Comparison of ENCODE assay signal across 31 cellular contexts in the genomic region with DNA sequence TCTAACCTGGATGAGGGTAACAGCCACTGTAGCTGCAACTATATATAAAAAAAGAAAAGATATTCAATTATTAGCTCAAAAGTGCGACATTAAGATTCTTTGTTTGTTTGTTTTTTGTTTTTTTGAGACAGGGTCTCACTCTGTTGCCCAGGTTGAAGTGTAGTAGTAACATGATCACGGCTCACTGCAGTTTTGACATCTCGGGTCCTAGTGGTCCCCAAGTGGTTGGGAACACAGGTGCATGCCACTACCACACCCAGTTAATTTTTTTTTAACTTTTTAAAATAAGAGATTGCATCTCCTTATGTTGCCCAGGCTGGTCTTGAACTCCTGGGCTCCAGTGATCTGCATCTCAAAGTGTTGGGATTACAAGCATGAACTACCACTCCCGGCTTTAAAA.
A peak's percentile ranks its signal among the peaks of the same experiment; 100 is the strongest.
DNase-seq lines count a peak whose midpoint lies in the region; ATAC-seq and TF ChIP-seq lines count a peak whose summit lies in the region.
"Had no signal": no experiment of that assay in that cellular context is flagged by ENCODE, and none has a peak within 500 bp of the region (broad histone marks: within the 10 kb centered on the region; RNA-seq: fewer than 3 reads in every experiment).

No MANE protein-coding gene starts in this region.

- CTCF ChIA-PET in HEK293T (lab: Yijun Ruan, JAX) = no interaction called here

- H3K36me3 ChIP-seq in gastrocnemius medialis (peaks cover 0 to 15% of the 10 kb centered on the region in 2 donors), WERI-Rb-1 (no peaks in the 10 kb centered on the region)
- H3K36me3 ChIP-seq: left lung, SJSA1, thoracic aorta had no signal

- TF ChIP-seq POLR2A in gastrocnemius medialis (IDR thresholded peaks at IDR 0.05) = no peak

- H3K27ac ChIP-seq in gastrocnemius medialis (peak overlapping the region; percentile 84 to 90 (median 87)), WERI-Rb-1 (no peak overlapping the region)
- H3K27ac ChIP-seq: coronary artery, left lung, parathyroid adenoma, RWPE1, SJSA1, thoracic aorta, VCaP had no signal

- in situ Hi-C loops in gastrocnemius medialis (cut with MboI; ENCODE audit: low sequenced_read_pairs in 4 of 4) = loop anchor here in 1 of 4 donors (10.0 kb wide), 1 partner anchor 64 kb away; the partner anchor contains the start of gene MEF2C

- DNase-seq in NAMALWA (ENCODE audit: low spot score) = peak; percentile 41
- DNase-seq in gastrocnemius medialis = no peak
- DNase-seq in WERI-Rb-1 = no peak
- DNase-seq in HEK293T (ENCODE audit: extremely low spot score) = no peak
- DNase-seq: activated CD4-positive, alpha-beta T cell treated with anti-CD3 and anti-CD28 coated beads, Interleukin-2, amount 10 ng/mL, durations not matched to agents 7 days and 5 days; activated naive CD8-positive, alpha-beta T cell treated with anti-CD3 and anti-CD28 coated beads, Interleukin-2, amount 50 U/mL, for 24 hours; activated T-cell treated with anti-CD3 and anti-CD28 coated beads, Interleukin-2, amount 50 U/mL, for 24 hours; AML-193; effector memory CD4-positive, alpha-beta T cell; erythroblast; glutamatergic neuron; HCEC 1CT; left lung; mesendoderm; NCI-H1092; NCI-H1694; NCI-H446 treated with DMSO at 0.1 percent for 48 hours; NCI-H82; right cardiac atrium; T1000 had no signal

- H3K4me3 ChIP-seq in GM08714 (ENCODE audit: low read length) (peak overlapping the region; percentile 46), gastrocnemius medialis (no peak overlapping the region), WERI-Rb-1 (ENCODE audit: low read depth, low read length) (no peak overlapping the region)
- H3K4me3 ChIP-seq: coronary artery, left lung, SJSA1, smooth muscle cell, thoracic aorta had no signal

- POLR2A ChIA-PET in HEK293T (lab: Yijun Ruan, JAX) = no interaction called here

- H3K9me3 ChIP-seq in gastrocnemius medialis (no peaks in the 10 kb centered on the region), WERI-Rb-1 (ENCODE audit: severe bottlenecking) (no peaks in the 10 kb centered on the region)
- H3K9me3 ChIP-seq: left lung, SJSA1, thoracic aorta had no signal

- H3K4me1 ChIP-seq in gastrocnemius medialis = peaks cover 84 to 94% of the 10 kb centered on the region in 2 donors
- H3K4me1 ChIP-seq: parathyroid adenoma had no signal

- no peak for TF ChIP-seq CTCF in gastrocnemius medialis (IDR thresholded peaks at IDR 0.05 in 4 of 5, conservative IDR thresholded peaks at IDR 0.05 in 1 of 5)
- TF ChIP-seq CTCF in WERI-Rb-1 (IDR thresholded peaks at IDR 0.05; ENCODE audit: low read depth, low read length) = no peak

- intact Hi-C loops in gastrocnemius medialis (cut with DNase I; ENCODE audit: low total_unique reads) = no loop called here

- ATAC-seq in GM18909 (IDR thresholded peaks at IDR 0.05; ENCODE audit: poor library complexity, unreplicated experiment) (peak; percentile 41), gastrocnemius medialis (no peak), GM18858 (IDR thresholded peaks at IDR 0.05; ENCODE audit: unreplicated experiment) (no peak)
- ATAC-seq in activated CD4-positive, CD25-positive, alpha-beta regulatory T cell treated with anti-CD3 and anti-CD28 coated beads, Interleukin-2, amount 50 U/mL, for 24 hours = no peak
- ATAC-seq: activated naive CD8-positive, alpha-beta T cell treated with anti-CD3 and anti-CD28 coated beads, Interleukin-2, amount 50 U/mL, for 24 hours; left lung; right cardiac atrium had no signal

- no peaks in the 10 kb centered on the region for H3K27me3 ChIP-seq in gastrocnemius medialis
- H3K27me3 ChIP-seq in WERI-Rb-1 (ENCODE audit: insufficient read depth, low read depth, severe bottlenecking) = no peaks in the 10 kb centered on the region
- H3K27me3 ChIP-seq: left lung, SJSA1 had no signal

TF ChIP-seq in HEK293T, 16 proteins besides CTCF, POLR2A, EP300 and RAD21:
- TF ChIP-seq HDGF (IDR thresholded peaks at IDR 0.05; ENCODE audit: borderline replicate concordance) = no peak
- no peak for TF ChIP-seq ARNT (IDR thresholded peaks at IDR 0.05)
- TF ChIP-seq FOXA1 (IDR thresholded peaks at IDR 0.05) = no peak
- no peak for TF ChIP-seq LEF1 (IDR thresholded peaks at IDR 0.05; ENCODE audit: borderline replicate concordance)
